ENCODE assay signal across 28 cellular contexts in the genomic region with DNA sequence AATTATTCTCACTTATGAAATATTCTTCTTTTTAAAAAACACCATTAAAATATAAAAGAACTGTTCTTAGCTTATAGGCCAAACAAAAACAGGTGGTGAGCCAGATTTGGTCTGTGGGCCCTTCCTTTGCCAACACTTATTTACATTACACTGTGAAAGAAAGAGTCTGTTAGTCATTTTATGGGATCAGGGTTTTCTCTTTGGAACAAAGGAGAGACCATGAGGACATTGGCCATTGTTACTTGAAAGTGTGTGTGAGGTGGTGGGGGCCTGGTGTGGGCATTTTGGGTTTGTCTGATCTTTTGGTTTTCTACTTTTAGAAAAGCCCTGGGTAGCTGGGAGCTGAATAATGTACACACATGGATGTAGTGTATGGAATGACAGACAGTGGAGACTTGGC.
A peak's percentile ranks its signal among the peaks of the same experiment; 100 is the strongest.
DNase-seq lines count a peak whose midpoint lies in the region; ATAC-seq and TF ChIP-seq lines count a peak whose summit lies in the region.
"Had no signal": no experiment of that assay in that cellular context is flagged by ENCODE, and none has a peak within 500 bp of the region (broad histone marks: within the 10 kb centered on the region; RNA-seq: fewer than 3 reads in every experiment).

No MANE protein-coding gene starts in this region.

- TF ChIP-seq CTCF in C4-2B (conservative IDR thresholded peaks at IDR 0.05) = no peak

- DNase-seq in DMS153 treated with DMSO at 0.1 percent for 48 hours (lab: John Stamatoyannopoulos, UW; ENCODE audit: unreplicated experiment) (peak; percentile 86), NCI-H2081 (lab: John Stamatoyannopoulos, UW) (peak; percentile 44 to 88), SJCRH30 (peak; percentile 6 to 35), CD1c-positive myeloid dendritic cell (ENCODE audit: extremely low spot score) (no peak), NCI-H1436 (lab: John Stamatoyannopoulos, UW) (no peak)
- DNase-seq: activated B cell treated with CpG ODN at 0.5 μM for 24 hours; activated effector memory CD4-positive, alpha-beta T cell treated with Interleukin-2 at 50 U/mL for 16 hours; activated naive CD8-positive, alpha-beta T cell treated with anti-CD3 and anti-CD28 coated beads, Interleukin-2, amount 10 ng/mL, durations not matched to agents 7 days and 5 days; C1 segment of cervical spinal cord; cerebellar nuclear complex; dorsolateral prefrontal cortex; heart left ventricle; NCI-H187 treated with DMSO at 0.1 percent for 48 hours; NCI-H526 treated with DMSO at 0.1 percent for 48 hours; nephron progenitor cell; OCI-M1; pancreas; stimulated activated CD4-positive, alpha-beta T cell treated with anti-CD3 and anti-CD28 coated beads, Interleukin-4, amount 100 ng/mL, for 4 hours; stimulated activated naive CD4-positive, alpha-beta T cell; SW 1271; T1000; testis; uterus had no signal

- H3K36me3 ChIP-seq in SJCRH30 = no peaks in the 10 kb centered on the region
- H3K36me3 ChIP-seq: heart left ventricle, pancreas, right atrium auricular region, uterus had no signal

- ATAC-seq in HG02870 (IDR thresholded peaks at IDR 0.05; ENCODE audit: unreplicated experiment) = no peak
- ATAC-seq: heart left ventricle, pancreas had no signal

- H3K27ac ChIP-seq in C4-2B (peak overlapping the region; percentile 47; the same call in 1 of the 2 replicates), SJCRH30 (no peak overlapping the region)
- H3K27ac ChIP-seq: dorsolateral prefrontal cortex, heart left ventricle, KMS-11, pancreas, right atrium auricular region, testis, uterus had no signal

- H3K9me3 ChIP-seq in SJCRH30 (replicated peaks) = peaks cover 8% of the 10 kb centered on the region
- H3K9me3 ChIP-seq: pancreas, testis, uterus had no signal

- no peak overlapping the region for H3K4me3 ChIP-seq in SJCRH30
- H3K4me3 ChIP-seq: dorsolateral prefrontal cortex, heart left ventricle, lung, pancreas, right atrium auricular region, testis, uterus had no signal

- no peaks in the 10 kb centered on the region for H3K27me3 ChIP-seq in SJCRH30
- H3K27me3 ChIP-seq: heart left ventricle, pancreas, right atrium auricular region, testis, uterus had no signal

- peaks cover 5% of the 10 kb centered on the region; the same call in 1 of the 2 replicates for H3K4me1 ChIP-seq in SJCRH30
- H3K4me1 ChIP-seq: heart left ventricle, pancreas, right atrium auricular region, testis, uterus had no signal

Comparison
In these comparisons a context has a peak if more than half of its experiments do, and no peak if none do; other contexts are left out.
1. DNase-seq: peak in DMS153 treated with DMSO at 0.1 percent for 48 hours (single experiment), NCI-H2081 (2 of 2) and SJCRH30 (2 of 2); none in CD1c-positive myeloid dendritic cell (single experiment) and NCI-H1436 (single experiment).